ENCODE assay signal across 9 cellular contexts in genomic region chr11:8068605-8069221, GRCh38. TPM values are rescaled to one million over a fixed set of nuclear protein-coding genes. Genes with fewer than 3 reads are reported as not detected.
DNase-seq lines count a peak whose midpoint lies in the region; ATAC-seq, FAIRE-seq and TF ChIP-seq lines count a peak whose summit lies in the region.
"Had no signal": no experiment of that assay in that cellular context is flagged by ENCODE, and none has a peak within 500 bp of the region (broad histone marks: within the 10 kb centered on the region; RNA-seq: fewer than 3 reads in every experiment).

No MANE protein-coding gene starts in this region.

- H3K4me3 Mint-ChIP-seq in astrocyte (ENCODE audit: unreplicated experiment), result no peak overlapping the region
- H3K4me3 Mint-ChIP-seq in stimulated activated naive B cell treated with anti-CD40 and anti-IgM and Interleukin-4, amounts not matched to agents 10 μg/mL and 1 μg/mL and 100 μg/mL, for 72 hours, result no peak overlapping the region
- no peak overlapping the region for H3K4me3 Mint-ChIP-seq in natural killer cell
- H3K4me3 Mint-ChIP-seq: CD4-positive, CD25-positive, alpha-beta regulatory T cell had no signal

- TF ChIP-seq CTCF in astrocyte (IDR thresholded peaks at IDR 0.05; ENCODE audit: insufficient read depth, low read depth, low read length), result no peak
- TF ChIP-seq CTCF in upper lobe of right lung (IDR thresholded peaks at IDR 0.05), result no peak
- TF ChIP-seq CTCF in natural killer cell (IDR thresholded peaks at IDR 0.05), result no peak

- H3K4me1 Mint-ChIP-seq in astrocyte (ENCODE audit: low read depth, unreplicated experiment) (peaks cover 25% of the 10 kb centered on the region), natural killer cell (no peaks in the 10 kb centered on the region)
- no peaks in the 10 kb centered on the region for H3K4me1 Mint-ChIP-seq in stimulated activated naive B cell treated with anti-CD40 and anti-IgM and Interleukin-4, amounts not matched to agents 10 μg/mL and 1 μg/mL and 100 μg/mL, for 72 hours
- H3K4me1 Mint-ChIP-seq: CD4-positive, CD25-positive, alpha-beta regulatory T cell had no signal

- DNase-seq in NCI-H345 (lab: John Stamatoyannopoulos, UW) (peak; percentile 16), NCI-H345 treated with DMSO at 0.1 percent for 48 hours (lab: John Stamatoyannopoulos, UW; ENCODE audit: unreplicated experiment) (no peak), astrocyte (ENCODE audit: low read depth) (peak; percentile 92), left colon (no peak), upper lobe of right lung (no peak), natural killer cell (no peak)
- no peak for DNase-seq in stimulated activated naive B cell treated with anti-CD40 and anti-IgM and Interleukin-4, amounts not matched to agents 10 μg/mL and 1 μg/mL and 100 μg/mL, for 72 hours
- DNase-seq in stimulated activated CD4-positive, alpha-beta T cell treated with anti-CD3 and anti-CD28 coated beads, Interleukin-1b, Interleukin-23, amount 100 ng/mL, for 48 hours, result no peak
- DNase-seq: CD4-positive, CD25-positive, alpha-beta regulatory T cell had no signal

- H2AFZ ChIP-seq in astrocyte (ENCODE audit: low read depth, low read length), result no peak overlapping the region

- peak overlapping the region; percentile 13 for H3K9ac ChIP-seq in astrocyte (ENCODE audit: low read length)

- peak overlapping the region; percentile 77 for H3K4me2 ChIP-seq in astrocyte (ENCODE audit: low read length)

- intact Hi-C loops in left colon (cut with DNase I, micrococcal nuclease) (no loop called here), upper lobe of right lung (cut with DNase I) (no loop called here), natural killer cell (cut with micrococcal nuclease) (no loop called here)

- H3K27ac ChIP-seq in astrocyte (ENCODE audit: low read depth, low read length) (no peak overlapping the region), upper lobe of right lung (no peak overlapping the region)

- peaks cover 8% of the 10 kb centered on the region for H4K20me1 ChIP-seq in astrocyte (ENCODE audit: insufficient read depth, low read length)

- H3K27ac Mint-ChIP-seq in astrocyte (ENCODE audit: unreplicated experiment) (peak overlapping the region; percentile 28), natural killer cell (no peak overlapping the region)
- no peak overlapping the region for H3K27ac Mint-ChIP-seq in stimulated activated naive B cell treated with anti-CD40 and anti-IgM and Interleukin-4, amounts not matched to agents 10 μg/mL and 1 μg/mL and 100 μg/mL, for 72 hours
- H3K27ac Mint-ChIP-seq: CD4-positive, CD25-positive, alpha-beta regulatory T cell had no signal

- ATAC-seq in left colon (peak; percentile 29), upper lobe of right lung (peak; percentile 38), natural killer cell (no peak)
- ATAC-seq in stimulated activated naive B cell treated with anti-CD40 and anti-IgM and Interleukin-4, amounts not matched to agents 10 μg/mL and 1 μg/mL and 100 μg/mL, for 72 hours (replicated peaks), result no peak

- H3K36me3 Mint-ChIP-seq in astrocyte (ENCODE audit: low read depth, unreplicated experiment) (no peaks in the 10 kb centered on the region), natural killer cell (no peaks in the 10 kb centered on the region)
- no peaks in the 10 kb centered on the region for H3K36me3 Mint-ChIP-seq in stimulated activated naive B cell treated with anti-CD40 and anti-IgM and Interleukin-4, amounts not matched to agents 10 μg/mL and 1 μg/mL and 100 μg/mL, for 72 hours
- H3K36me3 Mint-ChIP-seq: CD4-positive, CD25-positive, alpha-beta regulatory T cell had no signal

- H3K27me3 Mint-ChIP-seq in astrocyte (ENCODE audit: low read depth, unreplicated experiment) (peaks cover 54% of the 10 kb centered on the region), natural killer cell (ENCODE audit: low read depth in 2 of 2) (peaks cover 15 to 48% of the 10 kb centered on the region in 2 donors)
- peaks cover 20 to 33% of the 10 kb centered on the region in 2 donors for H3K27me3 Mint-ChIP-seq in stimulated activated naive B cell treated with anti-CD40 and anti-IgM and Interleukin-4, amounts not matched to agents 10 μg/mL and 1 μg/mL and 100 μg/mL, for 72 hours

- peak; percentile 89 for FAIRE-seq in astrocyte (lab: Jason Lieb, UNC)

- no peaks in the 10 kb centered on the region for H3K79me2 ChIP-seq in astrocyte (ENCODE audit: insufficient read depth, low read length)

- H3K36me3 ChIP-seq in astrocyte (ENCODE audit: insufficient read depth, low read length), result no peaks in the 10 kb centered on the region
- H3K36me3 ChIP-seq in upper lobe of right lung, result no peaks in the 10 kb centered on the region

- H3K27me3 ChIP-seq in astrocyte (ENCODE audit: insufficient read depth, low read length), result peaks cover 36% of the 10 kb centered on the region
- no peaks in the 10 kb centered on the region for H3K27me3 ChIP-seq in upper lobe of right lung

- no peaks in the 10 kb centered on the region for H3K9me3 ChIP-seq in astrocyte (ENCODE audit: insufficient read depth, low read depth, low read length)
- no peaks in the 10 kb centered on the region for H3K9me3 ChIP-seq in upper lobe of right lung

- no peaks in the 10 kb centered on the region for H3K9me3 Mint-ChIP-seq in astrocyte (ENCODE audit: unreplicated experiment)
- no peaks in the 10 kb centered on the region for H3K9me3 Mint-ChIP-seq in stimulated activated naive B cell treated with anti-CD40 and anti-IgM and Interleukin-4, amounts not matched to agents 10 μg/mL and 1 μg/mL and 100 μg/mL, for 72 hours
- H3K9me3 Mint-ChIP-seq in natural killer cell, result no peaks in the 10 kb centered on the region

- H3K4me1 ChIP-seq in astrocyte (ENCODE audit: insufficient read depth, low read length) (peaks cover 18% of the 10 kb centered on the region), upper lobe of right lung (peaks cover 4% of the 10 kb centered on the region)

- H3K4me3 ChIP-seq in astrocyte (ENCODE audit: insufficient read depth, low read depth, low read length), result no peak overlapping the region
- H3K4me3 ChIP-seq in upper lobe of right lung, result no peak overlapping the region

RNA-seq across cellular contexts. Expression of gene TUB, which starts 12.3 kb away (rescaled TPM):
- total RNA-seq in astrocyte (5.7 and 6.0 TPM in 2 replicates), left colon (1 to 10 TPM in 1 of 2 donors, under 1 TPM in 1; 0.89 to 2.2 TPM), upper lobe of right lung (3.6 TPM), natural killer cell (not detected)

Comparison
In these comparisons a context has a peak if more than half of its experiments do, and no peak if none do; other contexts are left out.
1. DNase-seq: peak in NCI-H345 (single experiment) and astrocyte (single experiment); none in NCI-H345 treated with DMSO at 0.1 percent for 48 hours (single experiment), left colon (0 of 2), upper lobe of right lung (single experiment), stimulated activated naive B cell treated with anti-CD40 and anti-IgM and Interleukin-4, amounts not matched to agents 10 μg/mL and 1 μg/mL and 100 μg/mL, for 72 hours (single experiment), natural killer cell (single experiment) and stimulated activated CD4-positive, alpha-beta T cell treated with anti-CD3 and anti-CD28 coated beads, Interleukin-1b, Interleukin-23, amount 100 ng/mL, for 48 hours (single experiment).
2. ATAC-seq: peak in left colon (single experiment) and upper lobe of right lung (single experiment); none in stimulated activated naive B cell treated with anti-CD40 and anti-IgM and Interleukin-4, amounts not matched to agents 10 μg/mL and 1 μg/mL and 100 μg/mL, for 72 hours (0 of 2) and natural killer cell (0 of 3).